In genomic region chr7:2229467-2229866, GRCh38 we compare ENCODE assay signal across 13 cellular contexts.
"Had no signal": no experiment of that assay in that cellular context is flagged by ENCODE, and none has a peak within 500 bp of the region (broad histone marks: within the 10 kb centered on the region; RNA-seq: fewer than 3 reads in every experiment).

No MANE protein-coding gene starts in this region.

- DNase-seq: activated CD4-positive, alpha-beta T cell treated with anti-CD3 and anti-CD28 coated beads, Interleukin-2, amount 10 ng/mL, durations not matched to agents 7 days and 5 days; activated CD8-positive, alpha-beta memory T cell treated with anti-CD3 and anti-CD28 coated beads for 24 hours; activated naive CD4-positive, alpha-beta T cell treated with Interleukin-2 at 50 U/mL for 16 hours; erythroblast; left colon; lower lobe of right lung; stimulated activated CD4-positive, alpha-beta T cell treated with anti-CD3 and anti-CD28 coated beads, Interleukin-2, amount 100 ng/mL, for 24 hours had no signal

- H3K4me3 Mint-ChIP-seq: activated CD4-positive, alpha-beta T cell treated with anti-CD3 and anti-CD28 coated beads, Interleukin-2, amount 10 ng/mL, durations not matched to agents 7 days and 5 days; dendritic cell treated with granulocyte-macrophage colony-stimulating factor and Interleukin-4, amounts not matched to agents 40 ng/mL and 50 ng/mL, for 4 days; mesothelial cell of epicardium had no signal

- H3K4me3 ChIP-seq: ascending aorta, gastroesophageal sphincter, lower lobe of right lung, vagina had no signal

- H3K27ac Mint-ChIP-seq: activated CD4-positive, alpha-beta T cell treated with anti-CD3 and anti-CD28 coated beads, Interleukin-2, amount 10 ng/mL, durations not matched to agents 7 days and 5 days; mesothelial cell of epicardium had no signal

- H3K27me3 ChIP-seq: ascending aorta, gastroesophageal sphincter, neutrophil, vagina had no signal

- H3K9me3 Mint-ChIP-seq: activated CD4-positive, alpha-beta T cell treated with anti-CD3 and anti-CD28 coated beads, Interleukin-2, amount 10 ng/mL, durations not matched to agents 7 days and 5 days; dendritic cell treated with granulocyte-macrophage colony-stimulating factor and Interleukin-4, amounts not matched to agents 40 ng/mL and 50 ng/mL, for 4 days; mesothelial cell of epicardium had no signal

- H3K27ac ChIP-seq: ascending aorta, gastroesophageal sphincter, lower lobe of right lung, neutrophil, vagina had no signal

- H3K27me3 Mint-ChIP-seq: activated CD4-positive, alpha-beta T cell treated with anti-CD3 and anti-CD28 coated beads, Interleukin-2, amount 10 ng/mL, durations not matched to agents 7 days and 5 days; dendritic cell treated with granulocyte-macrophage colony-stimulating factor and Interleukin-4, amounts not matched to agents 40 ng/mL and 50 ng/mL, for 4 days had no signal

- ATAC-seq: gastroesophageal sphincter, left colon, lower lobe of right lung had no signal

- H3K9me3 ChIP-seq: ascending aorta, gastroesophageal sphincter, lower lobe of right lung, neutrophil, vagina had no signal
